ENCODE assay signal across 19 cellular contexts in genomic region chr1:205169248-205169647, GRCh38.
"Had no signal": no experiment of that assay in that cellular context is flagged by ENCODE, and none has a peak within 500 bp of the region (broad histone marks: within the 10 kb centered on the region; RNA-seq: fewer than 3 reads in every experiment).

No MANE protein-coding gene starts in this region.

- H3K4me3 Mint-ChIP-seq: naive thymus-derived CD4-positive, alpha-beta T cell; stimulated activated effector memory CD8-positive, alpha-beta T cell treated with anti-CD3 and anti-CD28 coated beads, Interleukin-12 subunit alpha, Interleukin-12 subunit beta, amount 100 ng/mL, for 72 hours had no signal

- ATAC-seq: heart left ventricle; left colon; left ventricle myocardium superior; naive thymus-derived CD4-positive, alpha-beta T cell; right cardiac atrium; stimulated activated effector memory CD8-positive, alpha-beta T cell treated with anti-CD3 and anti-CD28 coated beads, Interleukin-12 subunit alpha, Interleukin-12 subunit beta, amount 100 ng/mL, for 72 hours had no signal

- H3K36me3 ChIP-seq: colonic mucosa had no signal

- H3K27me3 ChIP-seq: colonic mucosa, esophagus squamous epithelium, heart left ventricle, neutrophil had no signal

- DNase-seq: cerebellar nuclear complex; colonic mucosa; dermis blood vessel endothelial cell; esophagus squamous epithelium; foreskin fibroblast; heart left ventricle; hippocampal formation; left colon; left ventricle myocardium superior; naive thymus-derived CD4-positive, alpha-beta T cell; posterior cingulate gyrus; right cardiac atrium; small intestine; stimulated activated CD4-positive, alpha-beta T cell treated with anti-CD3 and anti-CD28 coated beads, Interleukin-2, amount 100 ng/mL, for 48 hours; stimulated activated CD8-positive, alpha-beta memory T cell treated with anti-CD3 and anti-CD28 coated beads, Interleukin-4, amount 100 ng/mL, for 48 hours; trophoblast cell had no signal

- H3K4me3 ChIP-seq: colonic mucosa, esophagus squamous epithelium, heart left ventricle, lung had no signal

- H3K9me3 ChIP-seq: colonic mucosa, esophagus squamous epithelium, heart left ventricle, neutrophil had no signal

- H3K9me3 Mint-ChIP-seq: naive thymus-derived CD4-positive, alpha-beta T cell; stimulated activated effector memory CD8-positive, alpha-beta T cell treated with anti-CD3 and anti-CD28 coated beads, Interleukin-12 subunit alpha, Interleukin-12 subunit beta, amount 100 ng/mL, for 72 hours had no signal

- H3K27ac ChIP-seq: colonic mucosa, esophagus squamous epithelium, heart left ventricle, neutrophil had no signal

- H3K27ac Mint-ChIP-seq: stimulated activated effector memory CD8-positive, alpha-beta T cell treated with anti-CD3 and anti-CD28 coated beads, Interleukin-12 subunit alpha, Interleukin-12 subunit beta, amount 100 ng/mL, for 72 hours had no signal

- H3K4me1 ChIP-seq: colonic mucosa had no signal

- H3K27me3 Mint-ChIP-seq: naive thymus-derived CD4-positive, alpha-beta T cell had no signal
